Comparison of ENCODE assay signal across 26 cellular contexts in genomic region chr15:47963265-47963664, GRCh38.
A peak's percentile ranks its signal among the peaks of the same experiment; 100 is the strongest.
DNase-seq lines count a peak whose midpoint lies in the region; ATAC-seq and TF ChIP-seq lines count a peak whose summit lies in the region.
"Had no signal": no experiment of that assay in that cellular context is flagged by ENCODE, and none has a peak within 500 bp of the region (broad histone marks: within the 10 kb centered on the region; RNA-seq: fewer than 3 reads in every experiment).

No MANE protein-coding gene starts in this region.

- DNase-seq in ELF-1 (ENCODE audit: low read depth, low spot score) (peak; percentile 9), HT-29 (ENCODE audit: low spot score) (peak; percentile 12), NCI-H345 treated with DMSO at 0.1 percent for 48 hours (lab: John Stamatoyannopoulos, UW; ENCODE audit: unreplicated experiment) (peak; percentile 65), epithelial cell of proximal tubule (ENCODE audit: low read depth) (no peak), germinal center (ENCODE audit: low spot score) (no peak), right cardiac atrium (no peak)
- DNase-seq: activated CD4-positive, alpha-beta T cell treated with anti-CD3 and anti-CD28 coated beads, Interleukin-2, amount 10 ng/mL, durations not matched to agents 7 days and 5 days; activated gamma-delta T cell treated with Interleukin-2 at 50 U/mL for 16 hours; activated T-cell treated with anti-CD3 and anti-CD28 coated beads, Interleukin-2, amount 50 U/mL, for 24 hours; central memory CD4-positive, alpha-beta T cell; dermis blood vessel endothelial cell; glutamatergic neuron; HCEC 1CT; islet precursor cell; lower lobe of right lung; naive thymus-derived CD8-positive, alpha-beta T cell; NCI-H187 treated with DMSO at 0.1 percent for 48 hours; NCI-H446; occipital lobe; PC-9; SIG-M5; SW 1271; uterus had no signal

- no peak overlapping the region for H3K27ac ChIP-seq in right cardiac atrium (ENCODE audit: low read length)
- H3K27ac ChIP-seq: lower lobe of right lung, PC-9, thoracic aorta, uterus had no signal

- H3K27me3 ChIP-seq in right cardiac atrium (ENCODE audit: control insufficient read depth, insufficient read depth), result no peaks in the 10 kb centered on the region
- H3K27me3 ChIP-seq: uterus had no signal

- no peak for ATAC-seq in GM18502 (IDR thresholded peaks at IDR 0.05; ENCODE audit: poor library complexity, unreplicated experiment)
- no peak for ATAC-seq in right cardiac atrium
- ATAC-seq: lower lobe of right lung; naive thymus-derived CD8-positive, alpha-beta T cell; WTC11 had no signal

- 80% methylated on average over 4 of the region's 4 CpGs for WGBS in right cardiac atrium

- no peak overlapping the region for H3K4me3 ChIP-seq in epithelial cell of proximal tubule (ENCODE audit: low read depth, low read length)
- H3K4me3 ChIP-seq in right cardiac atrium (ENCODE audit: low read length), result no peak overlapping the region
- H3K4me3 ChIP-seq: lower lobe of right lung, PC-9, thoracic aorta, uterus had no signal

- TF ChIP-seq CTCF in epithelial cell of proximal tubule (conservative IDR thresholded peaks at IDR 0.05; ENCODE audit: low read depth, low read length), result peak; percentile 14

- no peaks in the 10 kb centered on the region for H3K4me1 ChIP-seq in right cardiac atrium (ENCODE audit: control insufficient read depth, insufficient read depth, low read length)
- H3K4me1 ChIP-seq: lower lobe of right lung, uterus had no signal

- intact Hi-C loops in right cardiac atrium (cut with DNase I), result no loop called here

- H3K9me3 ChIP-seq in right cardiac atrium (ENCODE audit: control insufficient read depth, low read length), result no peaks in the 10 kb centered on the region
- H3K9me3 ChIP-seq: lower lobe of right lung, thoracic aorta, uterus had no signal

Comparison
In these comparisons a context has a peak if more than half of its experiments do, and no peak if none do; other contexts are left out.
1. DNase-seq: peak in ELF-1 (single experiment), HT-29 (single experiment) and NCI-H345 treated with DMSO at 0.1 percent for 48 hours (single experiment); none in epithelial cell of proximal tubule (single experiment), germinal center (single experiment) and right cardiac atrium (0 of 3).